In genomic region chr2:237733677-237734300, GRCh38 we compare ENCODE assay signal across 7 cellular contexts.
DNase-seq lines count a peak whose midpoint lies in the region; ATAC-seq and TF ChIP-seq lines count a peak whose summit lies in the region.

No MANE protein-coding gene starts in this region.

- H3K4me3 ChIP-seq in LNCaP clone FGC (ENCODE audit: low read depth, low read length) = peak overlapping the region; percentile 33

- peak overlapping the region; percentile 24; the same call in 1 of the 2 replicates for H3K4me3 Mint-ChIP-seq in WTC11
- peak overlapping the region; percentile 75 for H3K4me3 Mint-ChIP-seq in stimulated activated effector memory CD8-positive, alpha-beta T cell treated with anti-CD3 and anti-CD28 coated beads, Interleukin-12 subunit alpha, Interleukin-12 subunit beta, amount 100 ng/mL, for 72 hours

- peaks cover 73% of the 10 kb centered on the region for H3K4me1 Mint-ChIP-seq in WTC11
- peaks cover 72% of the 10 kb centered on the region for H3K4me1 Mint-ChIP-seq in stimulated activated effector memory CD8-positive, alpha-beta T cell treated with anti-CD3 and anti-CD28 coated beads, Interleukin-12 subunit alpha, Interleukin-12 subunit beta, amount 100 ng/mL, for 72 hours

- H3K9me3 Mint-ChIP-seq in WTC11 = no peaks in the 10 kb centered on the region
- no peaks in the 10 kb centered on the region for H3K9me3 Mint-ChIP-seq in stimulated activated effector memory CD8-positive, alpha-beta T cell treated with anti-CD3 and anti-CD28 coated beads, Interleukin-12 subunit alpha, Interleukin-12 subunit beta, amount 100 ng/mL, for 72 hours

- no peaks in the 10 kb centered on the region for H3K27me3 Mint-ChIP-seq in WTC11 (ENCODE audit: low read depth)

- CTCF ChIA-PET in WTC11 (lab: Charles Lee) = interaction anchor here (0.6 to 4.4 kb wide), 12 partner anchors 11 to 1898 kb away, joined by 3 to 14 read pairs (median 4); no protein-coding TSS in a partner anchor

- POLR2A ChIA-PET in WTC11 (lab: Charles Lee) = interaction anchor here (0.6 kb wide), 4 partner anchors 18 to 125 kb away, joined by 3 to 5 read pairs (median 4); no protein-coding TSS in a partner anchor

- TF ChIP-seq CTCF in LNCaP clone FGC (IDR thresholded peaks at IDR 0.05; ENCODE audit: control insufficient read depth, extremely low read depth, insufficient read depth) = no peak
- TF ChIP-seq CTCF in WTC11 (IDR thresholded peaks at IDR 0.05) = no peak

- H3K36me3 Mint-ChIP-seq in WTC11 = peaks cover 15% of the 10 kb centered on the region
- H3K36me3 Mint-ChIP-seq in stimulated activated effector memory CD8-positive, alpha-beta T cell treated with anti-CD3 and anti-CD28 coated beads, Interleukin-12 subunit alpha, Interleukin-12 subunit beta, amount 100 ng/mL, for 72 hours = peaks cover 79% of the 10 kb centered on the region

- peak overlapping the region; percentile 95 for H3K27ac Mint-ChIP-seq in WTC11
- peak overlapping the region; percentile 89 for H3K27ac Mint-ChIP-seq in stimulated activated effector memory CD8-positive, alpha-beta T cell treated with anti-CD3 and anti-CD28 coated beads, Interleukin-12 subunit alpha, Interleukin-12 subunit beta, amount 100 ng/mL, for 72 hours

- ATAC-seq in WTC11 (peak; percentile 65), HG03108 (IDR thresholded peaks at IDR 0.05; ENCODE audit: unreplicated experiment) (no peak), GM18909 (IDR thresholded peaks at IDR 0.05; ENCODE audit: poor library complexity, unreplicated experiment) (no peak)
- no peak for ATAC-seq in stimulated activated effector memory CD8-positive, alpha-beta T cell treated with anti-CD3 and anti-CD28 coated beads, Interleukin-12 subunit alpha, Interleukin-12 subunit beta, amount 100 ng/mL, for 72 hours

- DNase-seq in LNCaP clone FGC (ENCODE audit: low read depth) (peak; percentile 71), WTC11 (ENCODE audit: low spot score) (peak; percentile 25), kidney tubule cell (ENCODE audit: low spot score) (peak; percentile 35), EL (no peak)
- DNase-seq in stimulated activated effector memory CD8-positive, alpha-beta T cell treated with anti-CD3 and anti-CD28 coated beads, Interleukin-12 subunit alpha, Interleukin-12 subunit beta, amount 100 ng/mL, for 72 hours (ENCODE audit: low spot score in 2 of 2) = no peak

TF ChIP-seq in WTC11, 78 proteins besides CTCF, POLR2A, EP300 and RAD21:
- no peak for TF ChIP-seq NR3C1 (CRISPR knock-in tag; conservative IDR thresholded peaks at IDR 0.05; ENCODE audit: low read depth)
- TF ChIP-seq JAZF1 (CRISPR knock-in tag; IDR thresholded peaks at IDR 0.05) = no peak
- peak; percentile 66; the same call in 1 of the 2 replicates for TF ChIP-seq GABPB1 (CRISPR knock-in tag; IDR thresholded peaks at IDR 0.05)
- TF ChIP-seq AR (CRISPR knock-in tag; IDR thresholded peaks at IDR 0.05) = no peak
- TF ChIP-seq CREB1 (CRISPR knock-in tag; IDR thresholded peaks at IDR 0.05) = no peak
- TF ChIP-seq E2F4 (CRISPR knock-in tag; IDR thresholded peaks at IDR 0.05; ENCODE audit: borderline replicate concordance, low read depth) = no peak
- TF ChIP-seq IRF2 (CRISPR knock-in tag; IDR thresholded peaks at IDR 0.05; ENCODE audit: borderline replicate concordance, low read depth) = no peak
- no peak for TF ChIP-seq NR1H2 (CRISPR knock-in tag; IDR thresholded peaks at IDR 0.05)

Comparison
In these comparisons a context has a peak if more than half of its experiments do, and no peak if none do; other contexts are left out.
1. DNase-seq: peak in LNCaP clone FGC (single experiment), WTC11 (single experiment) and kidney tubule cell (single experiment); none in stimulated activated effector memory CD8-positive, alpha-beta T cell treated with anti-CD3 and anti-CD28 coated beads, Interleukin-12 subunit alpha, Interleukin-12 subunit beta, amount 100 ng/mL, for 72 hours (0 of 2) and EL (single experiment).